In genomic region chr1:235069577-235070563, GRCh38 we compare ENCODE assay signal across 9 cellular contexts. TPM values are rescaled to one million over a fixed set of nuclear protein-coding genes. Genes with fewer than 3 reads are reported as not detected.
A peak's percentile ranks its signal among the peaks of the same experiment; 100 is the strongest.
DNase-seq lines count a peak whose midpoint lies in the region; ATAC-seq, FAIRE-seq and TF ChIP-seq lines count a peak whose summit lies in the region.
"Had no signal": no experiment of that assay in that cellular context is flagged by ENCODE, and none has a peak within 500 bp of the region (broad histone marks: within the 10 kb centered on the region; RNA-seq: fewer than 3 reads in every experiment).

No MANE protein-coding gene starts in this region.

- H3K4me1 Mint-ChIP-seq in activated naive CD8-positive, alpha-beta T cell treated with anti-CD3 and anti-CD28 coated beads, Interleukin-2, amount 50 U/mL, for 24 hours, result peaks cover 30% of the 10 kb centered on the region

- no peaks in the 10 kb centered on the region for H3K36me3 Mint-ChIP-seq in activated naive CD8-positive, alpha-beta T cell treated with anti-CD3 and anti-CD28 coated beads, Interleukin-2, amount 50 U/mL, for 24 hours (ENCODE audit: low read depth)
- H3K36me3 Mint-ChIP-seq: memory B cell had no signal

- no peak for TF ChIP-seq POLR2A in transverse colon (IDR thresholded peaks at IDR 0.05)

- in situ Hi-C loops in transverse colon (cut with MboI; ENCODE audit: low pct_ligation_motif_present in 1 of 4, low pct_unique_long_range_greater_than_20kb in 1 of 4, low sequenced_read_pairs in 3 of 4), result loop anchor here in 2 of 4 donors (10.0 to 25.0 kb wide), 2 partner anchors 95 to 358 kb away; no protein-coding TSS in a partner anchor

- H3K4me1 ChIP-seq in kidney (ENCODE audit: control insufficient read depth in 1 of 2, insufficient read depth in 1 of 2, low read depth in 1 of 2, low read length in 2 of 2), result peaks cover 46 to 51% of the 10 kb centered on the region in 2 donors
- peaks cover 35 to 63% (median 40%) of the 10 kb centered on the region in 4 donors for H3K4me1 ChIP-seq in transverse colon

- peak overlapping the region; percentile 84 to 92 for H3K27ac ChIP-seq in kidney (ENCODE audit: low read depth in 2 of 2, low read length in 2 of 2)
- H3K27ac ChIP-seq in transverse colon, result peak overlapping the region in 3 of 4 donors; percentile 45 to 81 (median 54)

- H3K4me3 Mint-ChIP-seq in activated naive CD8-positive, alpha-beta T cell treated with anti-CD3 and anti-CD28 coated beads, Interleukin-2, amount 50 U/mL, for 24 hours, result no peak overlapping the region
- H3K4me3 Mint-ChIP-seq: memory B cell had no signal

- intact Hi-C loops in kidney (cut with DNase I) (loop anchor here (10.0 kb wide), 1 partner anchor 95 kb away; no protein-coding TSS in a partner anchor), transverse colon (cut with DNase I; ENCODE audit: low total_unique reads) (loop anchor here (1.0 to 10.0 kb wide), 2 partner anchors 16 to 245 kb away; no protein-coding TSS in a partner anchor)

- no peaks in the 10 kb centered on the region for H3K27me3 Mint-ChIP-seq in activated naive CD8-positive, alpha-beta T cell treated with anti-CD3 and anti-CD28 coated beads, Interleukin-2, amount 50 U/mL, for 24 hours
- H3K27me3 Mint-ChIP-seq: memory B cell had no signal

- H3K9me3 ChIP-seq in kidney (ENCODE audit: control insufficient read depth in 1 of 2, low read length in 2 of 2), result no peaks in the 10 kb centered on the region
- no peaks in the 10 kb centered on the region for H3K9me3 ChIP-seq in transverse colon

- peak overlapping the region in 1 of 2 donors; percentile 56 for H3K9ac ChIP-seq in kidney (ENCODE audit: low read length in 2 of 2)

- FAIRE-seq in kidney (lab: Jason Lieb, UNC), result no peak

- no peak for ATAC-seq in HG03039 (IDR thresholded peaks at IDR 0.05; ENCODE audit: unreplicated experiment)
- no peak for ATAC-seq in activated naive CD8-positive, alpha-beta T cell treated with anti-CD3 and anti-CD28 coated beads, Interleukin-2, amount 50 U/mL, for 24 hours

- H3K36me3 ChIP-seq in kidney (ENCODE audit: control insufficient read depth in 1 of 2, insufficient read depth in 2 of 2, low read length in 2 of 2) (no peaks in the 10 kb centered on the region), transverse colon (no peaks in the 10 kb centered on the region)

- H3K27ac Mint-ChIP-seq in activated naive CD8-positive, alpha-beta T cell treated with anti-CD3 and anti-CD28 coated beads, Interleukin-2, amount 50 U/mL, for 24 hours, result no peak overlapping the region
- H3K27ac Mint-ChIP-seq: memory B cell had no signal

- no peaks in the 10 kb centered on the region for H3K9me3 Mint-ChIP-seq in activated naive CD8-positive, alpha-beta T cell treated with anti-CD3 and anti-CD28 coated beads, Interleukin-2, amount 50 U/mL, for 24 hours
- H3K9me3 Mint-ChIP-seq: memory B cell had no signal

- H3K27me3 ChIP-seq in transverse colon, result no peaks in the 10 kb centered on the region

- DNase-seq in NCI-H146 (lab: John Stamatoyannopoulos, UW), result peak; percentile 60
- DNase-seq in NCI-H146 treated with DMSO at 0.1 percent for 48 hours (lab: John Stamatoyannopoulos, UW; ENCODE audit: unreplicated experiment), result no peak
- peak; percentile 78 for DNase-seq in T1000 (lab: John Stamatoyannopoulos, UW)
- peak; percentile 96 for DNase-seq in kidney
- DNase-seq in transverse colon, result peak; percentile 68
- no peak for DNase-seq in activated naive CD8-positive, alpha-beta T cell treated with anti-CD3 and anti-CD28 coated beads, Interleukin-2, amount 50 U/mL, for 24 hours
- DNase-seq in NCI-H187 (lab: John Stamatoyannopoulos, UW), result no peak

- no peak for TF ChIP-seq EP300 in transverse colon (IDR thresholded peaks at IDR 0.05; ENCODE audit: low read depth)

- TF ChIP-seq CTCF in kidney (IDR thresholded peaks at IDR 0.05; ENCODE audit: borderline replicate concordance, extremely low read depth, insufficient read depth) (no peak), transverse colon (IDR thresholded peaks at IDR 0.05) (no peak)

- H3K4me3 ChIP-seq in kidney (ENCODE audit: low read length in 2 of 2) (no peak overlapping the region), transverse colon (no peak overlapping the region)

- 67% methylated on average over 22 of the region's 34 CpGs; no CpG with 5 or more reads in 1 of the 2 donors for WGBS in transverse colon (ENCODE audit: low coverage in 1 of 2), 2 donors

RNA-seq across cellular contexts. Expression of gene TOMM20, which starts 58.8 kb away (rescaled TPM):
- total RNA-seq in kidney, result 102 TPM
- 96.4 TPM for polyA plus RNA-seq in kidney (ENCODE audit: insufficient read depth, low read depth, low replicate concordance)
- total RNA-seq in transverse colon, result 10 to 100 TPM; 16.9 to 72.9 (median 54.5) TPM

Comparison
In these comparisons a context has a peak if more than half of its experiments do, and no peak if none do; other contexts are left out.
1. DNase-seq: peak in NCI-H146 (single experiment), T1000 (single experiment), kidney (single experiment) and transverse colon (single experiment); none in NCI-H146 treated with DMSO at 0.1 percent for 48 hours (single experiment), activated naive CD8-positive, alpha-beta T cell treated with anti-CD3 and anti-CD28 coated beads, Interleukin-2, amount 50 U/mL, for 24 hours (single experiment) and NCI-H187 (0 of 2).